Comparison of ENCODE assay signal across 20 cellular contexts in the genomic region with DNA sequence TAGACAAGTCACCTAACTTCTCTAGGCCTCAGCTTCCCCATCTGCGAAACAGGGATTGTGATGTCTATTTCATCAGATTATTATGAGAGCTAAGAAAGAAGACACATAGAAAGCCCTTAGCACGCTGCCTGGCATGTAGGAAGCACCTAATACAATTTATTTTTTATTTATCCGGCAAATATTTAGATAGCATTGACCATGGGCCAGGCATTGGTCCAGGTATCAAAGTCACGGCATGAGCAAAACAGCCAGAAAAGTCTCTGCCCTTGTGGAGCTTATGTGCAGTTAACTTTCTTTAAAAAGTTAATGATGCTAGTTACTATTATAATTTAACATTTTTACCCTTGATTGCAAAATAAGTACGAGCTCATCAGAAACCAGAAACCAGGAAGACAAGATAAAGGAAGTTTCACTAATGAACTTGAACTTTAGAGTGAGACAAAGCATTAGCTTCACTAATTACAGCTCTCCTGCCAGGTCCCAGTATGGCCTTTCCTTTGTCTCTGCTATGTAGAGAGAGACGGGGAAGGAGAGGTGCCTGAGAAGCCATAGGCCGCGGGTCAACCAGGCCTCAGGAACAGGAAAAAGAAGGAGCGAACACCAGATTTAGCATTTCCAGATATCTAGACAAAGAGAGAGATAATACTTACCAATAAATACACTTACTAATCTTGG.
"Had no signal": no experiment of that assay in that cellular context is flagged by ENCODE, and none has a peak within 500 bp of the region (broad histone marks: within the 10 kb centered on the region; RNA-seq: fewer than 3 reads in every experiment).

No MANE protein-coding gene starts in this region.

- DNase-seq: IMR-90, Karpas-422, KG1, MM.1S, NCI-H1092 treated with DMSO at 0.1 percent for 48 hours, NCI-H1436, NCI-H1694 treated with DMSO at 0.1 percent for 48 hours, NCI-H1930, NCI-H2081, NCI-H2107, NCI-H2227 treated with DMSO at 0.1 percent for 48 hours, NCI-H524, NCI-H69, NCI-H774, Right ventricle myocardium superior, RPMI8226, SIG-M5, SK-N-SH, SW 1271 had no signal

- FAIRE-seq: RCC 7860 had no signal
